ENCODE assay signal across 10 cellular contexts in genomic region chr3:16183601-16184270, GRCh38. TPM values are rescaled to one million over a fixed set of nuclear protein-coding genes. Genes with fewer than 3 reads are reported as not detected.
A peak's percentile ranks its signal among the peaks of the same experiment; 100 is the strongest.
DNase-seq lines count a peak whose midpoint lies in the region; ATAC-seq and TF ChIP-seq lines count a peak whose summit lies in the region.
"Had no signal": no experiment of that assay in that cellular context is flagged by ENCODE, and none has a peak within 500 bp of the region (broad histone marks: within the 10 kb centered on the region; RNA-seq: fewer than 3 reads in every experiment).

No MANE protein-coding gene starts in this region.

- no peak overlapping the region for H3K4me3 ChIP-seq in BJ (ENCODE audit: low read depth, low read length)
- H3K4me3 ChIP-seq: SJCRH30 had no signal

- no peak for TF ChIP-seq CTCF in BJ (IDR thresholded peaks at IDR 0.05; ENCODE audit: insufficient read depth, low read depth, low read length)

- ATAC-seq in esophagus mucosa (peak; percentile 47), GM21360 (IDR thresholded peaks at IDR 0.05; ENCODE audit: unreplicated experiment) (no peak), HG03521 (IDR thresholded peaks at IDR 0.05; ENCODE audit: unreplicated experiment) (no peak)

- CTCF ChIA-PET in BJ (lab: Yijun Ruan, JAX) = interaction anchor here (0.6 to 4.8 kb wide), 4 partner anchors 60 to 1181 kb away, joined by 3 to 34 read pairs (median 3); no protein-coding TSS in a partner anchor

- POLR2A ChIA-PET in BJ (lab: Charles Lee) = no interaction called here

- H3K27me3 ChIP-seq in BJ (ENCODE audit: control insufficient read depth, insufficient read depth, low read length) = no peaks in the 10 kb centered on the region

- no peaks in the 10 kb centered on the region for H3K36me3 ChIP-seq in BJ (ENCODE audit: control insufficient read depth, insufficient read depth, low read length)
- H3K36me3 ChIP-seq: SJCRH30 had no signal

- peak; percentile 68 for DNase-seq in BJ (ENCODE audit: low read depth)
- peak; percentile 88 for DNase-seq in NCI-H82 (lab: John Stamatoyannopoulos, UW)
- peak; percentile 52 for DNase-seq in myocyte (ENCODE audit: low read depth)
- DNase-seq in kidney glomerular epithelial cell (lab: John Stamatoyannopoulos, UW) = no peak
- DNase-seq in middle frontal gyrus (ENCODE audit: extremely low spot score, low spot score) = no peak
- DNase-seq: NCI-H146, SJCRH30 had no signal

RNA-seq across cellular contexts. Expression of gene GALNT15, which starts 9.3 kb away (rescaled TPM):
- polyA plus RNA-seq in BJ (2011; rRNA removed) = 5.0 and 5.4 TPM in 2 replicates
- polyA minus RNA-seq in BJ (2011; rRNA and poly(A)+ RNA removed) = 6.2 and 11.0 TPM in 2 replicates
- total RNA-seq in esophagus mucosa = 1.8 TPM
- total RNA-seq in myocyte = 0.91 and 1.3 TPM in 2 replicates
- polyA plus RNA-seq in myocyte (2012) = 1.7 TPM

Comparison
In these comparisons a context has a peak if more than half of its experiments do, and no peak if none do; other contexts are left out.
1. DNase-seq: peak in BJ (single experiment), NCI-H82 (single experiment) and myocyte (single experiment); none in kidney glomerular epithelial cell (single experiment) and middle frontal gyrus (single experiment).